Comparison of ENCODE assay signal across 26 cellular contexts in genomic region chr11:120839846-120840402, GRCh38.
DNase-seq lines count a peak whose midpoint lies in the region; ATAC-seq, FAIRE-seq and TF ChIP-seq lines count a peak whose summit lies in the region.
"Had no signal": no experiment of that assay in that cellular context is flagged by ENCODE, and none has a peak within 500 bp of the region (broad histone marks: within the 10 kb centered on the region; RNA-seq: fewer than 3 reads in every experiment).

No MANE protein-coding gene starts in this region.

- no peak overlapping the region for H3K4me3 ChIP-seq in left lung
- no peak overlapping the region for H3K4me3 ChIP-seq in WERI-Rb-1 (ENCODE audit: low read depth, low read length)
- H3K4me3 ChIP-seq: PC-9, SJCRH30 had no signal

- ATAC-seq in left lung (peak; percentile 27), HG02678 (IDR thresholded peaks at IDR 0.05; ENCODE audit: unreplicated experiment) (no peak), HG03354 (IDR thresholded peaks at IDR 0.05; ENCODE audit: poor library complexity, severe bottlenecking, unreplicated experiment) (no peak)
- ATAC-seq: activated CD4-positive, CD25-positive, alpha-beta regulatory T cell treated with anti-CD3 and anti-CD28 coated beads, Interleukin-2, amount 50 U/mL, for 24 hours had no signal

- FAIRE-seq in GM12892 (lab: Jason Lieb, UNC): peak; percentile 46
- FAIRE-seq: colon, keratinocyte had no signal

- TF ChIP-seq CTCF in left lung (IDR thresholded peaks at IDR 0.05): no peak
- TF ChIP-seq CTCF in WERI-Rb-1 (IDR thresholded peaks at IDR 0.05; ENCODE audit: low read depth, low read length): no peak

- no peaks in the 10 kb centered on the region for H3K4me1 ChIP-seq in left lung
- H3K4me1 ChIP-seq: SJCRH30 had no signal

- H3K27me3 ChIP-seq in left lung (no peaks in the 10 kb centered on the region), WERI-Rb-1 (ENCODE audit: insufficient read depth, low read depth, severe bottlenecking) (no peaks in the 10 kb centered on the region)
- H3K27me3 ChIP-seq: SJCRH30 had no signal

- no peak for TF ChIP-seq POLR2A in GM12892 (IDR thresholded peaks at IDR 0.05; ENCODE audit: low read depth, low read length)

- no peaks in the 10 kb centered on the region for H3K36me3 ChIP-seq in left lung
- no peaks in the 10 kb centered on the region for H3K36me3 ChIP-seq in WERI-Rb-1
- H3K36me3 ChIP-seq: SJCRH30 had no signal

- intact Hi-C loops in left lung (cut with DNase I): no loop called here

- DNase-seq in Ammon's horn (ENCODE audit: low spot score) (peak; percentile 6), GM12892 (ENCODE audit: insufficient read length) (no peak), NOMO-1 treated with DMSO at 0.1 percent for 48 hours (lab: John Stamatoyannopoulos, UW; ENCODE audit: unreplicated experiment) (peak; percentile 48), left lung (no peak), T-helper 9 cell (no peak), WERI-Rb-1 (no peak)
- DNase-seq: ACHN; activated naive CD8-positive, alpha-beta T cell treated with anti-CD3 and anti-CD28 coated beads, Interleukin-2, amount 10 ng/mL, durations not matched to agents 7 days and 5 days; CD4-positive, alpha-beta memory T cell; DMS153; endodermal cell; GF-D8; HCEC 1CT; hippocampal formation; naive B cell; NCI-H2107; NCI-H510A treated with DMSO at 0.1 percent for 48 hours; PC-9; posterior cingulate gyrus; SJCRH30 had no signal

- H3K9me3 ChIP-seq in left lung: no peaks in the 10 kb centered on the region
- H3K9me3 ChIP-seq in WERI-Rb-1 (ENCODE audit: severe bottlenecking): no peaks in the 10 kb centered on the region
- H3K9me3 ChIP-seq: SJCRH30 had no signal

- H3K27ac ChIP-seq in left lung (no peak overlapping the region), WERI-Rb-1 (no peak overlapping the region)
- H3K27ac ChIP-seq: KMS-11, PC-9, SJCRH30 had no signal

Comparison
In these comparisons a context has a peak if more than half of its experiments do, and no peak if none do; other contexts are left out.
1. DNase-seq: peak in Ammon's horn (single experiment) and NOMO-1 treated with DMSO at 0.1 percent for 48 hours (single experiment); none in GM12892 (single experiment), left lung (0 of 2), T-helper 9 cell (single experiment) and WERI-Rb-1 (single experiment).